ENCODE assay signal across 17 cellular contexts in genomic region chr7:141699860-141700259, GRCh38. TPM values are rescaled to one million over a fixed set of nuclear protein-coding genes. Genes with fewer than 3 reads are reported as not detected.
A peak's percentile ranks its signal among the peaks of the same experiment; 100 is the strongest.
DNase-seq lines count a peak whose midpoint lies in the region; ATAC-seq and TF ChIP-seq lines count a peak whose summit lies in the region.
"Had no signal": no experiment of that assay in that cellular context is flagged by ENCODE, and none has a peak within 500 bp of the region (broad histone marks: within the 10 kb centered on the region; RNA-seq: fewer than 3 reads in every experiment).

No MANE protein-coding gene starts in this region.

- intact Hi-C loops in natural killer cell (cut with micrococcal nuclease): loop anchor here (2.0 kb wide), 1 partner anchor 143 kb away; no protein-coding TSS in a partner anchor
- intact Hi-C loops in body of pancreas (cut with DNase I): no loop called here

- no peak overlapping the region for H3K9ac ChIP-seq in BLaER1 treated with 17β-estradiol and CSF1 and Interleukin-3, amounts not matched to agents 10 nM and 100 nM

- POLR2A ChIA-PET in CD8-positive, alpha-beta memory T cell (lab: Charles Lee): no interaction called here

- H3K9me3 Mint-ChIP-seq in CD8-positive, alpha-beta memory T cell: no peaks in the 10 kb centered on the region
- no peaks in the 10 kb centered on the region for H3K9me3 Mint-ChIP-seq in activated naive CD8-positive, alpha-beta T cell treated with anti-CD3 and anti-CD28 coated beads, Interleukin-2, amount 50 U/mL, for 24 hours
- no peaks in the 10 kb centered on the region for H3K9me3 Mint-ChIP-seq in natural killer cell

- H3K4me2 ChIP-seq in BLaER1 treated with 17β-estradiol and CSF1 and Interleukin-3, amounts not matched to agents 10 nM and 100 nM: peak overlapping the region in 10 of 11 experiments; percentile 16 to 97 (median 92); a peak in 15 of 22 replicates

- CTCF ChIA-PET in CD8-positive, alpha-beta memory T cell (lab: Charles Lee): interaction anchor here (2.5 to 4.1 kb wide), 2 partner anchors 38 to 45 kb away, joined by 10 to 29 read pairs; partner anchors contain the start of gene SSBP1

- no peaks in the 10 kb centered on the region for H3K9me3 ChIP-seq in BLaER1 treated with 17β-estradiol and CSF1 and Interleukin-3, amounts not matched to agents 10 nM and 100 nM (replicated peaks in 1 of 11)
- H3K9me3 ChIP-seq in CD8-positive, alpha-beta memory T cell (ENCODE audit: low read length): no peaks in the 10 kb centered on the region
- H3K9me3 ChIP-seq in body of pancreas: no peaks in the 10 kb centered on the region

- no peak for DNase-seq in CD8-positive, alpha-beta memory T cell
- no peak for DNase-seq in activated naive CD8-positive, alpha-beta T cell treated with anti-CD3 and anti-CD28 coated beads, Interleukin-2, amount 50 U/mL, for 24 hours
- DNase-seq in natural killer cell (no peak), kidney glomerular epithelial cell (lab: John Stamatoyannopoulos, UW) (no peak), body of pancreas (no peak)
- DNase-seq: cerebellar nuclear complex, GDM1, GOT3, NCI-H1436, NCI-H446, WERI-Rb-1 had no signal

- H3K27ac ChIP-seq in BLaER1 treated with 17β-estradiol and CSF1 and Interleukin-3, amounts not matched to agents 10 nM and 100 nM: no peak overlapping the region
- no peak overlapping the region for H3K27ac ChIP-seq in CD8-positive, alpha-beta memory T cell (ENCODE audit: low read depth, low read length)
- H3K27ac ChIP-seq in body of pancreas: no peak overlapping the region
- H3K27ac ChIP-seq: WERI-Rb-1 had no signal

- no peaks in the 10 kb centered on the region for H3K36me3 ChIP-seq in BLaER1 treated with 17β-estradiol and CSF1 and Interleukin-3, amounts not matched to agents 10 nM and 100 nM
- H3K36me3 ChIP-seq in CD8-positive, alpha-beta memory T cell (ENCODE audit: insufficient read depth, low read length): no peaks in the 10 kb centered on the region
- no peaks in the 10 kb centered on the region for H3K36me3 ChIP-seq in body of pancreas (replicated peaks in 1 of 2; ENCODE audit: insufficient read depth in 1 of 2, low read depth in 2 of 2)
- H3K36me3 ChIP-seq: WERI-Rb-1 had no signal

- no peak overlapping the region for H3K4me3 ChIP-seq in BLaER1 treated with 17β-estradiol and CSF1 and Interleukin-3, amounts not matched to agents 10 nM and 100 nM
- H3K4me3 ChIP-seq in CD8-positive, alpha-beta memory T cell (ENCODE audit: low read length): no peak overlapping the region
- no peak overlapping the region for H3K4me3 ChIP-seq in body of pancreas

- H3K27ac Mint-ChIP-seq in CD8-positive, alpha-beta memory T cell: peak overlapping the region; percentile 4 to 97 (median 70)
- no peak overlapping the region for H3K27ac Mint-ChIP-seq in activated naive CD8-positive, alpha-beta T cell treated with anti-CD3 and anti-CD28 coated beads, Interleukin-2, amount 50 U/mL, for 24 hours
- H3K27ac Mint-ChIP-seq in natural killer cell: peak overlapping the region; percentile 80 to 89

- H4K20me1 ChIP-seq in BLaER1 treated with 17β-estradiol and CSF1 and Interleukin-3, amounts not matched to agents 10 nM and 100 nM: peaks cover 19 to 50% (median 34%) of the 10 kb centered on the region in 11 experiments; a peak in 18 of 22 replicates

- peaks cover 53 to 69% (median 67%) of the 10 kb centered on the region in 3 donors for H3K4me1 Mint-ChIP-seq in CD8-positive, alpha-beta memory T cell
- H3K4me1 Mint-ChIP-seq in activated naive CD8-positive, alpha-beta T cell treated with anti-CD3 and anti-CD28 coated beads, Interleukin-2, amount 50 U/mL, for 24 hours: peaks cover 58% of the 10 kb centered on the region
- peaks cover 39 to 45% of the 10 kb centered on the region in 2 donors for H3K4me1 Mint-ChIP-seq in natural killer cell

- H3K27me3 Mint-ChIP-seq in CD8-positive, alpha-beta memory T cell: peaks cover 3 to 4% of the 10 kb centered on the region in 2 donors
- H3K27me3 Mint-ChIP-seq in activated naive CD8-positive, alpha-beta T cell treated with anti-CD3 and anti-CD28 coated beads, Interleukin-2, amount 50 U/mL, for 24 hours: no peaks in the 10 kb centered on the region
- peaks cover 0 to 5% of the 10 kb centered on the region in 2 donors for H3K27me3 Mint-ChIP-seq in natural killer cell (ENCODE audit: low read depth in 2 of 2)

- peak overlapping the region; percentile 87 to 93 (median 91) for H3K4me3 Mint-ChIP-seq in CD8-positive, alpha-beta memory T cell
- H3K4me3 Mint-ChIP-seq in activated naive CD8-positive, alpha-beta T cell treated with anti-CD3 and anti-CD28 coated beads, Interleukin-2, amount 50 U/mL, for 24 hours: peak overlapping the region; percentile 81
- peak overlapping the region; percentile 90 for H3K4me3 Mint-ChIP-seq in natural killer cell

- no peak for TF ChIP-seq POLR2A in body of pancreas (IDR thresholded peaks at IDR 0.05)

- H3K27me3 ChIP-seq in BLaER1 treated with 17β-estradiol and CSF1 and Interleukin-3, amounts not matched to agents 10 nM and 100 nM: peaks cover 7 to 13% (median 10%) of the 10 kb centered on the region in 11 experiments; a peak in 10 of 22 replicates
- no peaks in the 10 kb centered on the region for H3K27me3 ChIP-seq in CD8-positive, alpha-beta memory T cell (ENCODE audit: insufficient read depth, low read length, poor library complexity, severe bottlenecking)
- H3K27me3 ChIP-seq in body of pancreas: no peaks in the 10 kb centered on the region

- H3K36me3 Mint-ChIP-seq in CD8-positive, alpha-beta memory T cell: peaks cover 0 to 24% (median 8%) of the 10 kb centered on the region in 3 donors
- peaks cover 2% of the 10 kb centered on the region for H3K36me3 Mint-ChIP-seq in activated naive CD8-positive, alpha-beta T cell treated with anti-CD3 and anti-CD28 coated beads, Interleukin-2, amount 50 U/mL, for 24 hours (ENCODE audit: low read depth)
- no peaks in the 10 kb centered on the region for H3K36me3 Mint-ChIP-seq in natural killer cell

- peaks cover 62 to 68% (median 65%) of the 10 kb centered on the region in 10 experiments for H3K4me1 ChIP-seq in BLaER1 treated with 17β-estradiol and CSF1 and Interleukin-3, amounts not matched to agents 10 nM and 100 nM
- H3K4me1 ChIP-seq in CD8-positive, alpha-beta memory T cell (ENCODE audit: insufficient read depth, low read length): peaks cover 34% of the 10 kb centered on the region
- H3K4me1 ChIP-seq in body of pancreas: peaks cover 66% of the 10 kb centered on the region

- TF ChIP-seq CTCF in natural killer cell (IDR thresholded peaks at IDR 0.05) (no peak), body of pancreas (IDR thresholded peaks at IDR 0.05) (no peak)

- WGBS in body of pancreas, 2 donors: 48% methylated on average over 3 of the region's 3 CpGs

- no peak for ATAC-seq in activated naive CD8-positive, alpha-beta T cell treated with anti-CD3 and anti-CD28 coated beads, Interleukin-2, amount 50 U/mL, for 24 hours
- no peak for ATAC-seq in natural killer cell
- ATAC-seq in GM21423 (IDR thresholded peaks at IDR 0.05; ENCODE audit: unreplicated experiment): no peak
- ATAC-seq in HG02763 (IDR thresholded peaks at IDR 0.05; ENCODE audit: unreplicated experiment): no peak
- ATAC-seq in body of pancreas: no peak
- ATAC-seq: esophagus mucosa, sciatic nerve had no signal

RNA-seq across cellular contexts. Expression of gene DENND11, which starts 2.1 kb away (rescaled TPM):
- total RNA-seq in CD8-positive, alpha-beta memory T cell: 10 to 100 TPM; 25.9 to 27.4 TPM
- polyA plus RNA-seq in CD8-positive, alpha-beta memory T cell: 17.3 TPM
- total RNA-seq in natural killer cell: 10 to 100 TPM; 28.9 to 57.0 (median 47.6) TPM
- total RNA-seq in body of pancreas: 10 to 100 TPM; 17.8 to 31.9 TPM

RNA-seq across cellular contexts. Expression of gene WEE2, which starts 8.3 kb away (rescaled TPM):
- total RNA-seq in CD8-positive, alpha-beta memory T cell: not detected
- not detected for polyA plus RNA-seq in CD8-positive, alpha-beta memory T cell
- total RNA-seq in natural killer cell (under 1 TPM; 0.16 to 0.68 (median 0.23) TPM), body of pancreas (not detected)
- total RNA-seq: esophagus mucosa, myocyte, sciatic nerve had no signal

RNA-seq across cellular contexts. Expression of gene SSBP1, which starts 38.3 kb away (rescaled TPM):
- total RNA-seq in CD8-positive, alpha-beta memory T cell: 100 to 1,000 TPM; 284 to 291 TPM
- 331 TPM for polyA plus RNA-seq in CD8-positive, alpha-beta memory T cell
- 100 to 1,000 TPM in 2 of 3 donors, 10 to 100 TPM in 1; 98.7 to 112 (median 106) TPM for total RNA-seq in natural killer cell
- 10 to 100 TPM; 32.6 to 52.9 TPM for total RNA-seq in body of pancreas
